ENCODE assay signal across 19 cellular contexts in the genomic region with DNA sequence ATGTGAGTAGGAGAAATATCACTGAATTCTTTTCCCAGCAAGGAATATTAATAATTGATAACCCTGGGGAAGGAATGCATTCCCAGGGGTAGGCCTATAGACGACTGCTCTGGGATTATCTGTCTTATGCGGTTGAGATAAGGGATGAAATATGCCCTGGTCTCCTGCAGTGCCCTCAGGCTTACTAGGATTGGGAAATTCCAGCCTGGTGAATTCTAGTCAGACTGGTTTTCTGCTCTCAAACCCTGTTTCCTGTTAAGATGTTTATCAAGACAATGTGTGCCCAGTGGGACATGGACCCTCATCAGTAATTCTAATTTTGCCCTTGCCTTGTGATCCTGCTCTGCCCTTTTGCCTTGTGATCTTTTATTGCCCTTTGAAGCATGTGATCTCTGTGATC. TPM values are rescaled to one million over a fixed set of nuclear protein-coding genes. Genes with fewer than 3 reads are reported as not detected.
"Had no signal": no experiment of that assay in that cellular context is flagged by ENCODE, and none has a peak within 500 bp of the region (broad histone marks: within the 10 kb centered on the region; RNA-seq: fewer than 3 reads in every experiment).

No MANE protein-coding gene starts in this region.

RNA-seq across cellular contexts. Expression of gene MIP, which starts 11.2 kb away (rescaled TPM):
- total RNA-seq: esophagus mucosa, gastrocnemius medialis, glomerular endothelial cell, hepatocyte, left ventricle myocardium superior, lower lobe of right lung, mesothelial cell of epicardium, mucosa of descending colon, osteoblast, prostate gland, right atrium auricular region, sciatic nerve, smooth muscle cell, suprapubic skin, transverse colon, ureter, vagina had no signal
- polyA plus RNA-seq: heart left ventricle, hepatocyte, keratinocyte, smooth muscle cell had no signal
